In the genomic region with DNA sequence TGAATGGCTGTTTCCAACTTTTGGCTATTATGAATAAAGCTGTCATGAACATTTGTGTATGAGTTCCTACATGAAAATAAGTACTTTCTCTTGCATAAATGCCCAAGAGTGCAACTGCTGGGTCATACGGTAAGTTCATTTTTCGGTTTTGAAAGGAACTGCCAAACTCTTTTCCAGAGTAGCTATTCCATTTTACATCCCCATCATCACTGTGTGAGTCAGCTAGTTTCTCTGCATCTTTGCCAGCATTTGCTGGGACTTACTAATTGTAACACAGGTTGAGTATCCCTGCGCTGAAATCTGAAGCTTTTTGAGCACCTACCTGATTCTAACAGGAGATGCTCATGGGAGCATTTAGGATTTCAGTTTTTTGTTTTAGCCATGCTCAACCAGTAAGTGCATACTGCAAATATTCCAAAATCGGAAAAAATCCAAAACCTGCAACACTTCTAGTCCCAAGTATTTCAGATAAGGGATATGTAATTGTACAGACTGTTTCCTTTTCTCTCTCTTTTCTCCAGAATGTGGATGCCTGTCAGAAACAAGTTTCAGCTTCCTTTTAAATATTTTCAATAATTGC, we compare ENCODE assay signal across 24 cellular contexts.
"Had no signal": no experiment of that assay in that cellular context is flagged by ENCODE, and none has a peak within 500 bp of the region (broad histone marks: within the 10 kb centered on the region; RNA-seq: fewer than 3 reads in every experiment).

No MANE protein-coding gene starts in this region.

- H3K27ac ChIP-seq: esophagus squamous epithelium, gastroesophageal sphincter, parathyroid adenoma, tibial nerve, uterus had no signal

- H3K4me3 Mint-ChIP-seq: activated CD8-positive, alpha-beta T cell treated with anti-CD3 and anti-CD28 coated beads, Interleukin-2, amount 10 ng/mL, durations not matched to agents 7 days and 5 days; activated naive CD4-positive, alpha-beta T cell treated with anti-CD3 and anti-CD28 coated beads, Interleukin-2, amount 10 ng/mL, durations not matched to agents 7 days and 5 days; activated naive CD8-positive, alpha-beta T cell treated with anti-CD3 and anti-CD28 coated beads, Interleukin-2, amount 50 U/mL, for 24 hours; activated T-cell treated with anti-CD3 and anti-CD28 coated beads, Interleukin-2, amount 50 U/mL, for 4 hours; effector memory CD8-positive, alpha-beta T cell; naive thymus-derived CD8-positive, alpha-beta T cell had no signal

- ATAC-seq: activated CD8-positive, alpha-beta T cell treated with anti-CD3 and anti-CD28 coated beads, Interleukin-2, amount 10 ng/mL, durations not matched to agents 7 days and 5 days; activated naive CD8-positive, alpha-beta T cell treated with anti-CD3 and anti-CD28 coated beads, Interleukin-2, amount 50 U/mL, for 24 hours; activated T-cell treated with anti-CD3 and anti-CD28 coated beads, Interleukin-2, amount 50 U/mL, for 4 hours; effector memory CD8-positive, alpha-beta T cell; gastroesophageal sphincter; naive thymus-derived CD8-positive, alpha-beta T cell; sciatic nerve had no signal

- H3K27me3 ChIP-seq: esophagus squamous epithelium, gastroesophageal sphincter, heart right ventricle, spleen, tibial nerve, uterus had no signal

- DNase-seq: activated CD4-positive, alpha-beta T cell treated with anti-CD3 and anti-CD28 coated beads for 48 hours; activated CD4-positive, CD25-positive, alpha-beta regulatory T cell; activated CD8-positive, alpha-beta memory T cell treated with anti-CD3 and anti-CD28 coated beads, Interleukin-2, amount 50 U/mL, for 4 hours; activated CD8-positive, alpha-beta T cell treated with anti-CD3 and anti-CD28 coated beads, Interleukin-2, amount 10 ng/mL, durations not matched to agents 7 days and 5 days; activated naive CD4-positive, alpha-beta T cell treated with anti-CD3 and anti-CD28 coated beads, Interleukin-2, amount 10 ng/mL, durations not matched to agents 7 days and 5 days; activated naive CD8-positive, alpha-beta T cell treated with anti-CD3 and anti-CD28 coated beads, Interleukin-2, amount 50 U/mL, for 24 hours; activated T-cell treated with anti-CD3 and anti-CD28 coated beads, Interleukin-2, amount 50 U/mL, for 4 hours; anterior cingulate cortex; dermis blood vessel endothelial cell; effector memory CD8-positive, alpha-beta T cell; esophagus squamous epithelium; heart right ventricle; kidney glomerular epithelial cell; mesenchymal stem cell; naive thymus-derived CD8-positive, alpha-beta T cell; spleen; stimulated activated naive CD4-positive, alpha-beta T cell; T-helper 1 cell; T-helper 9 cell; uterus had no signal

- H3K4me3 ChIP-seq: esophagus squamous epithelium, gastroesophageal sphincter, heart right ventricle, spleen, tibial nerve, uterus had no signal

- H3K36me3 ChIP-seq: esophagus squamous epithelium, gastroesophageal sphincter, heart right ventricle, spleen, tibial nerve, uterus had no signal

- H2AFZ ChIP-seq: parathyroid adenoma had no signal

- H3K27me3 Mint-ChIP-seq: activated naive CD4-positive, alpha-beta T cell treated with anti-CD3 and anti-CD28 coated beads, Interleukin-2, amount 10 ng/mL, durations not matched to agents 7 days and 5 days; activated naive CD8-positive, alpha-beta T cell treated with anti-CD3 and anti-CD28 coated beads, Interleukin-2, amount 50 U/mL, for 24 hours; effector memory CD8-positive, alpha-beta T cell; naive thymus-derived CD8-positive, alpha-beta T cell had no signal

- H3K27ac Mint-ChIP-seq: activated CD8-positive, alpha-beta T cell treated with anti-CD3 and anti-CD28 coated beads, Interleukin-2, amount 10 ng/mL, durations not matched to agents 7 days and 5 days; activated naive CD4-positive, alpha-beta T cell treated with anti-CD3 and anti-CD28 coated beads, Interleukin-2, amount 10 ng/mL, durations not matched to agents 7 days and 5 days; activated naive CD8-positive, alpha-beta T cell treated with anti-CD3 and anti-CD28 coated beads, Interleukin-2, amount 50 U/mL, for 24 hours; effector memory CD8-positive, alpha-beta T cell had no signal

- H3K9ac ChIP-seq: parathyroid adenoma had no signal

- H3K4me1 Mint-ChIP-seq: activated naive CD4-positive, alpha-beta T cell treated with anti-CD3 and anti-CD28 coated beads, Interleukin-2, amount 10 ng/mL, durations not matched to agents 7 days and 5 days had no signal

- H3K9me3 ChIP-seq: gastroesophageal sphincter, tibial nerve, uterus had no signal

- H3K4me1 ChIP-seq: parathyroid adenoma, uterus had no signal

- H3K9me3 Mint-ChIP-seq: effector memory CD8-positive, alpha-beta T cell had no signal
